Comparison of ENCODE assay signal across 8 cellular contexts in the genomic region with DNA sequence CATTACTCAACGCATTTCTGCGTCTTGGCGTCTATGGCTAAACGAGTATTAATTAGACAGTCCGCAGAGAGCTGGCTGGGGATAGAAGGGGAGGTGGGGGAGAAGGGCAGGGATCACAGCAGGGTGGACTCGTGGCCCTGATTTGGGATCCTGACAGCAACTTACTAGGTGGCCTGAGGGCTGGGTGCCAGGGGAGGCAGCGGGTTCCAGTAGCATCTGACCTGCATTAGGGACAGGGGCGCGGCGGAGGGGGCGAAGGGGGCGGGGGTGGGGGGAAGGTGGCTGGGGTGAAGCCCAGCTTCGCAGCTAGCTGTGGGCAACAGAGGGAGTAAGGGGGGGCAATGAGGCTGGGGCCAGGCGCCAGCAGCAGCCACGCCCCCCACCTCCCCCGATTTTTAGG. TPM values are rescaled to one million over a fixed set of nuclear protein-coding genes. Genes with fewer than 3 reads are reported as not detected.
A peak's percentile ranks its signal among the peaks of the same experiment; 100 is the strongest.
DNase-seq lines count a peak whose midpoint lies in the region; ATAC-seq and TF ChIP-seq lines count a peak whose summit lies in the region.

No MANE protein-coding gene starts in this region.

- no peaks in the 10 kb centered on the region for H3K36me3 Mint-ChIP-seq in naive thymus-derived CD8-positive, alpha-beta T cell

- POLR2A ChIA-PET in A673 (lab: Charles Lee; ENCODE audit: low non-redundant PET), result no interaction called here
- POLR2A ChIA-PET in naive thymus-derived CD8-positive, alpha-beta T cell (lab: Charles Lee), result no interaction called here

- H3K36me3 ChIP-seq in A673 (ENCODE audit: insufficient read depth, low read length, poor library complexity, severe bottlenecking) (no peaks in the 10 kb centered on the region), MG63 (peaks cover 22% of the 10 kb centered on the region)

- no peak overlapping the region for H3K27ac ChIP-seq in A673 (ENCODE audit: low read depth, low read length, poor library complexity, severe bottlenecking)

- H3K4me3 Mint-ChIP-seq in naive thymus-derived CD8-positive, alpha-beta T cell, result peak overlapping the region; percentile 33 to 82 (median 70)

- TF ChIP-seq CTCF in A673 (conservative IDR thresholded peaks at IDR 0.05; ENCODE audit: low read depth, low read length) (no peak), epithelial cell of esophagus (IDR thresholded peaks at IDR 0.05; ENCODE audit: insufficient read depth, low read depth, low read length, missing control alignments) (no peak), GM10266 (IDR thresholded peaks at IDR 0.05; ENCODE audit: control insufficient read depth, insufficient read depth, low read depth, missing control alignments) (no peak)

- H3K27me3 Mint-ChIP-seq in naive thymus-derived CD8-positive, alpha-beta T cell, result peaks cover 28 to 72% (median 42%) of the 10 kb centered on the region in 5 donors

- H3K4me1 ChIP-seq in A673 (ENCODE audit: insufficient read depth, low read length, poor library complexity, severe bottlenecking), result no peaks in the 10 kb centered on the region

- DNase-seq in A673 (ENCODE audit: low spot score) (no peak), MG63 (peak; percentile 48), epithelial cell of esophagus (ENCODE audit: low read depth) (no peak), GM10266 (ENCODE audit: extremely low spot score) (no peak)
- no peak for DNase-seq in naive thymus-derived CD8-positive, alpha-beta T cell
- no peak for DNase-seq in NK-92 treated with Interleukin-12 subunit alpha and Interleukin-12 subunit beta, amount 100 ng/mL, for 24 hours (lab: John Stamatoyannopoulos, UW)

- ATAC-seq in naive thymus-derived CD8-positive, alpha-beta T cell, result no peak
- no peak for ATAC-seq in GM21737 (IDR thresholded peaks at IDR 0.05; ENCODE audit: unreplicated experiment)
- no peak for ATAC-seq in HG03280 (IDR thresholded peaks at IDR 0.05; ENCODE audit: unreplicated experiment)

- CTCF ChIA-PET in A673 (lab: Charles Lee), result no interaction called here

- H3K9me3 ChIP-seq in A673 (ENCODE audit: low read depth, low read length, poor library complexity, severe bottlenecking), result no peaks in the 10 kb centered on the region
- H3K9me3 ChIP-seq in MG63, result no peaks in the 10 kb centered on the region

- H3K9me3 Mint-ChIP-seq in naive thymus-derived CD8-positive, alpha-beta T cell, result no peaks in the 10 kb centered on the region

- H3K4me3 ChIP-seq in A673 (ENCODE audit: low read depth, low read length, poor library complexity, severe bottlenecking) (peak overlapping the region; percentile 55), MG63 (peak overlapping the region; percentile 93), epithelial cell of esophagus (ENCODE audit: low read length) (peak overlapping the region; percentile 56)

- peaks cover 16% of the 10 kb centered on the region for H3K27me3 ChIP-seq in A673 (replicated peaks; ENCODE audit: insufficient read depth, low read depth, low read length, poor library complexity)
- H3K27me3 ChIP-seq in MG63, result no peaks in the 10 kb centered on the region

- peaks cover 4 to 11% (median 9%) of the 10 kb centered on the region in 4 donors for H3K4me1 Mint-ChIP-seq in naive thymus-derived CD8-positive, alpha-beta T cell

- peak overlapping the region in 1 of 10 donors; percentile 3 for H3K27ac Mint-ChIP-seq in naive thymus-derived CD8-positive, alpha-beta T cell

- no TSS peak for BruUV-seq in A673 (replicated peaks; lab: Mats Ljungman, UMichigan)

- intact Hi-C loops in A673 (cut with micrococcal nuclease; ENCODE audit: unreplicated experiment), result no loop called here

RNA-seq across cellular contexts. Expression of a gene that starts 1.0 kb away (rescaled TPM):
- 6.9 and 8.0 TPM in 2 replicates for total RNA-seq in A673 (2021)
- total RNA-seq in MG63 (2014; rRNA removed; shearing (Covaris generic); ENCODE audit: low replicate concordance), result 211 and 220 TPM in 2 replicates
- total RNA-seq in naive thymus-derived CD8-positive, alpha-beta T cell, result 1 to 10 TPM; 1.4 to 2.0 TPM
- polyA plus RNA-seq in naive thymus-derived CD8-positive, alpha-beta T cell, result 1 to 10 TPM in 1 of 3 donors, under 1 TPM in 1, not detected in 1; 0.27 to 2.9 TPM

Comparison
In these comparisons a context has a peak if more than half of its experiments do, and no peak if none do; other contexts are left out.
1. RNA of a gene that starts 1.0 kb away (total RNA-seq): 211 to 220 TPM in MG63; 6.9 to 8.0 TPM in A673 and 1.4 to 2.0 TPM in naive thymus-derived CD8-positive, alpha-beta T cell; every median in the first group is over 10 times any median in the second.
2. Peak in every context shown above with its lines, with median percentiles within 50 percentile points of each other: H3K4me3 ChIP-seq.